ENCODE assay signal across 1 cellular context in genomic region chr4:139458999-139459398, GRCh38.
TF ChIP-seq lines count a peak whose summit lies in the region.

No MANE protein-coding gene starts in this region.

TF ChIP-seq in GM23338, 12 proteins besides CTCF, POLR2A, EP300 and RAD21:
- no peak for TF ChIP-seq ZNF462 (CRISPR knock-in tag; IDR thresholded peaks at IDR 0.05)
- TF ChIP-seq NANOG (IDR thresholded peaks at IDR 0.05; ENCODE audit: borderline replicate concordance): no peak
- no peak for TF ChIP-seq ZNF331 (CRISPR knock-in tag; IDR thresholded peaks at IDR 0.05; ENCODE audit: low read depth)
- TF ChIP-seq POLR2AphosphoS5 (IDR thresholded peaks at IDR 0.05; ENCODE audit: low read depth): no peak
- TF ChIP-seq EZH2 (IDR thresholded peaks at IDR 0.05; ENCODE audit: low read depth, unreplicated experiment): no peak
- no peak for TF ChIP-seq JUNB (IDR thresholded peaks at IDR 0.05; ENCODE audit: unreplicated experiment)
- TF ChIP-seq CREB1 (CRISPR knock-in tag; IDR thresholded peaks at IDR 0.05; ENCODE audit: low read depth): no peak
- TF ChIP-seq STAT1 (IDR thresholded peaks at IDR 0.05; ENCODE audit: unreplicated experiment): no peak
- no peak for TF ChIP-seq REST (IDR thresholded peaks at IDR 0.05; ENCODE audit: unreplicated experiment)
